Comparison of ENCODE assay signal across 8 cellular contexts in the genomic region with DNA sequence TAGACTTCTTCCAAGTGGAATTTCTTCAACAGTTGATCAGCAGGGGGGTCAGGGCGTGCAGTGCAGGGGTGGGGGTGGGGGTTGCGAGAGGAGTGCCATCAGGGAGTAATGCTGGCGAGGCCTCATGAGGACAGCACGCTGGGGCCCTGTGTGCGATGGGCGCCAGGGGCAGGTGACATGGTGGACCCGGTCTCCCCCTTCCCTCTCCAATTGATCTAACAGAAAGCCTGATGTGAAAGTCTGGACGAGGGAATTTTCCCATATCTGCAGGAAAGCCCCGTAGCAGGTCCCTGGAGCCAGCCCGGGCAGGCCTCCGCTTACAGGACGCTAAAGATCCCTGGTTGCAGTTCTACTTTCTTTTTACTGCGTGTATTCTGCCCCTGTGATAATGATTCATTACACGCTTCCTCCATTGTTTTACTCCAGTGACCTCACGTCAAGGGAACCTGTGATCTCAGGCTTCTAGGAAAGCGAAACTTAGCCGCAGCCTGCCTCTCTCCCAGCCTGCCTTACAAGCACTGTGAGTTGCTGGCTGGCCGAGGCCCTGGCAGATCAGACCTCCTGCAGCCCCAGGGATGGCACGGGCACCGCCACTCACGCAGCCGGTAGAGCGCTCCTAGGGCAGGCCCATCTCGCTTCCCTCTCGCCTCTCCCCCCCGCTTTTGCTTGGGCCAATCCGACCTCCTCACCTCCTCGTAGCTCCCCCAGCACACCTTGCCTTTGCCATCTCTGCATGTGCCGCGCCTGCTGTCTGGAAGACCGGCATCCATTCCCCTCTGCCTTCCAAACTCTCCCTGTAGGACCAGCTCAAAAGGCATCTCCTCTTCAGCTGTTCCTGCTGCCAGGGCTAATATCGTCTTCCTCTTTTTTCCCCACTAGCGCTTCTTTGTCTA. TPM values are rescaled to one million over a fixed set of nuclear protein-coding genes. Genes with fewer than 3 reads are reported as not detected.
A peak's percentile ranks its signal among the peaks of the same experiment; 100 is the strongest.
DNase-seq lines count a peak whose midpoint lies in the region; ATAC-seq, FAIRE-seq and TF ChIP-seq lines count a peak whose summit lies in the region.

No MANE protein-coding gene starts in this region.

- H3K27ac ChIP-seq in prostate gland (peak overlapping the region; percentile 53 to 70), upper lobe of left lung (peak overlapping the region; percentile 89 to 97 (median 90))

- peak in 2 of 4 donors; percentile 4 to 60 for TF ChIP-seq EP300 in upper lobe of left lung (IDR thresholded peaks at IDR 0.05)

- peak; percentile 76 for FAIRE-seq in RCC 7860 (lab: Jason Lieb, UNC)

- no peaks in the 10 kb centered on the region for H3K9me3 ChIP-seq in prostate gland
- H3K9me3 ChIP-seq in upper lobe of left lung, result no peaks in the 10 kb centered on the region

- TF ChIP-seq POLR2A in GM18951 (IDR thresholded peaks at IDR 0.05; ENCODE audit: extremely low read depth, insufficient read depth, insufficient read length), result peak; percentile 94
- TF ChIP-seq POLR2A in prostate gland (IDR thresholded peaks at IDR 0.05), result peak; percentile 64
- peak in 3 of 4 donors; percentile 57 to 85 (median 64) for TF ChIP-seq POLR2A in upper lobe of left lung (IDR thresholded peaks at IDR 0.05)

- intact Hi-C loops in prostate gland (cut with DNase I), result no loop called here

- H3K4me1 ChIP-seq in prostate gland (replicated peaks) (no peaks in the 10 kb centered on the region), upper lobe of left lung (peaks cover 4 to 23% (median 11%) of the 10 kb centered on the region in 4 donors)

- DNase-seq in AG08395 (ENCODE audit: low spot score) (peak; percentile 86), RCC 7860 (ENCODE audit: low spot score) (peak; percentile 89), glomerular endothelial cell (ENCODE audit: extremely low read depth, low read depth, low spot score) (peak; percentile 85), prostate gland (ENCODE audit: low spot score) (peak; percentile 72), upper lobe of left lung (peak; percentile 79 to 87)
- peak; percentile 68 for DNase-seq in activated gamma-delta T cell treated with anti-CD3 and anti-CD28 coated beads, Interleukin-2, amount 50 U/mL, for 16 hours (ENCODE audit: low read depth)

- in situ Hi-C loops in GM18951 (cut with MboI; ENCODE audit: low sequenced_read_pairs, unreplicated experiment), result no loop called here

- H3K36me3 ChIP-seq in prostate gland (no peaks in the 10 kb centered on the region), upper lobe of left lung (no peaks in the 10 kb centered on the region)

- peak overlapping the region; percentile 6 to 32 for H3K4me3 ChIP-seq in prostate gland
- H3K4me3 ChIP-seq in upper lobe of left lung, result peak overlapping the region; percentile 16 to 56 (median 45)

- ATAC-seq in HG03159 (IDR thresholded peaks at IDR 0.05; ENCODE audit: unreplicated experiment), result peak; percentile 91
- peak; percentile 84 to 91 for ATAC-seq in upper lobe of left lung (ENCODE audit: low FRiP score in 2 of 2)

- H3K27me3 ChIP-seq in prostate gland (replicated peaks; ENCODE audit: insufficient read depth) (no peaks in the 10 kb centered on the region), upper lobe of left lung (no peaks in the 10 kb centered on the region)

- TF ChIP-seq CTCF in prostate gland (IDR thresholded peaks at IDR 0.05) (no peak), upper lobe of left lung (IDR thresholded peaks at IDR 0.05) (peak in 1 of 6 experiments; percentile 6)

- WGBS in prostate gland, result 26% methylated on average over 33 of the region's 33 CpGs
- 14 to 18% methylated on average over 32 to 33 of the region's 33 CpGs for WGBS in upper lobe of left lung, 2 donors

RNA-seq across cellular contexts. Expression of a gene that starts 19.2 kb away (rescaled TPM):
- 0.68 and 7.0 TPM in 2 replicates for total RNA-seq in glomerular endothelial cell
- 10 to 100 TPM in 1 of 2 donors, 1 to 10 TPM in 1; 8.9 to 28.9 TPM for total RNA-seq in prostate gland
- 1 to 10 TPM in 2 of 6 donors, under 1 TPM in 1, not detected in 3; 0.61 to 2.6 (median 1.1) TPM for total RNA-seq in upper lobe of left lung

RNA-seq across cellular contexts. Expression of a gene that starts 50.6 kb away (rescaled TPM):
- total RNA-seq in glomerular endothelial cell (16.1 and 20.5 TPM in 2 replicates), prostate gland (10 to 100 TPM; 23.0 to 54.6 TPM), upper lobe of left lung (10 to 100 TPM; 18.6 to 57.2 (median 39.7) TPM)

Comparison
In these comparisons a context has a peak if more than half of its experiments do, and no peak if none do; other contexts are left out.
1. Peak in every context shown above with its lines: DNase-seq, ATAC-seq, H3K4me3 ChIP-seq and H3K27ac ChIP-seq.